Comparison of ENCODE assay signal across 6 cellular contexts in genomic region chrX:139708067-139708466, GRCh38. TPM values are rescaled to one million over a fixed set of nuclear protein-coding genes. Genes with fewer than 3 reads are reported as not detected.
"Had no signal": no experiment of that assay in that cellular context is flagged by ENCODE, and none has a peak within 500 bp of the region (broad histone marks: within the 10 kb centered on the region; RNA-seq: fewer than 3 reads in every experiment).

Gene MCF2, minus strand, starts transcription at chrX:139708167. Its CDS starts 56,423 bp downstream, at chrX:139651744.

- ATAC-seq: GM23338, HepG2 had no signal

- H3K4me3 ChIP-seq: GM23338 had no signal

- H2AFZ ChIP-seq: GM23338 had no signal

- DNase-seq: H9, HCEC 1CT had no signal

- H3K4me2 ChIP-seq: GM23338 had no signal

- H3K27ac ChIP-seq: HL-60 had no signal

RNA-seq across cellular contexts. Expression of gene MCF2, which starts in this region (rescaled TPM):
- total RNA-seq: HepG2 had no signal
- polyA plus RNA-seq: IgD-negative memory B cell had no signal
